ENCODE assay signal across 32 cellular contexts in genomic region chr20:38629979-38630378, GRCh38. TPM values are rescaled to one million over a fixed set of nuclear protein-coding genes. Genes with fewer than 3 reads are reported as not detected.
"Had no signal": no experiment of that assay in that cellular context is flagged by ENCODE, and none has a peak within 500 bp of the region (broad histone marks: within the 10 kb centered on the region; RNA-seq: fewer than 3 reads in every experiment).

No MANE protein-coding gene starts in this region.

- DNase-seq: activated CD4-positive, alpha-beta memory T cell treated with anti-CD3 and anti-CD28 coated beads, Interleukin-2, amount 10 ng/mL, durations not matched to agents 7 days and 5 days; activated CD4-positive, alpha-beta T cell treated with anti-CD3 and anti-CD28 coated beads for 1 hour; activated CD4-positive, alpha-beta T cell treated with anti-CD3 and anti-CD28 coated beads for 36 hours; activated CD4-positive, alpha-beta T cell treated with anti-CD3 and anti-CD28 coated beads for 48 hours; activated CD4-positive, alpha-beta T cell treated with anti-CD3 and anti-CD28 coated beads, Interleukin-2, amount 10 ng/mL, durations not matched to agents 7 days and 5 days; activated CD4-positive, alpha-beta T cell treated with anti-CD3 and anti-CD28 coated beads, Interleukin-2, amount 50 U/mL, for 48 hours; activated CD4-positive, CD25-positive, alpha-beta regulatory T cell; activated CD8-positive, alpha-beta memory T cell treated with anti-CD3 and anti-CD28 coated beads for 24 hours; activated CD8-positive, alpha-beta memory T cell treated with anti-CD3 and anti-CD28 coated beads, Interleukin-2, amount 10 ng/mL, durations not matched to agents 7 days and 5 days; activated CD8-positive, alpha-beta memory T cell treated with anti-CD3 and anti-CD28 coated beads, Interleukin-2, amount 50 U/mL, for 48 hours; activated CD8-positive, alpha-beta T cell treated with anti-CD3 and anti-CD28 coated beads, Interleukin-2, amount 10 ng/mL, durations not matched to agents 7 days and 5 days; activated effector memory CD4-positive, alpha-beta T cell treated with Interleukin-2 at 50 U/mL for 16 hours; activated gamma-delta T cell; activated naive CD4-positive, alpha-beta T cell treated with anti-CD3 and anti-CD28 coated beads, Interleukin-2, amount 10 ng/mL, durations not matched to agents 7 days and 5 days; activated naive CD4-positive, alpha-beta T cell treated with Interleukin-2 at 50 U/mL for 16 hours; activated naive CD8-positive, alpha-beta T cell treated with anti-CD3 and anti-CD28 coated beads, Interleukin-2, amount 10 ng/mL, durations not matched to agents 7 days and 5 days; activated naive CD8-positive, alpha-beta T cell treated with anti-CD3 and anti-CD28 coated beads, Interleukin-2, amount 50 U/mL, for 24 hours; activated T-cell treated with anti-CD3 and anti-CD28 coated beads, Interleukin-2, amount 50 U/mL, for 24 hours; activated T-cell treated with anti-CD3 and anti-CD28 coated beads, Interleukin-2, amount 50 U/mL, for 48 hours; amygdala; anterior cingulate cortex; caudate nucleus; cerebellar nuclear complex; T-helper 2 cell; T-helper 9 cell; WERI-Rb-1 had no signal

- H3K9me3 ChIP-seq: ascending aorta had no signal

- H3K27me3 ChIP-seq: ascending aorta, cardiac muscle cell had no signal

- H3K4me1 ChIP-seq: ascending aorta had no signal

- H3K4me3 ChIP-seq: ascending aorta, cardiac muscle cell had no signal

- H3K27ac ChIP-seq: ascending aorta, cardiac muscle cell, WERI-Rb-1 had no signal

- H3K36me3 ChIP-seq: ascending aorta, cardiac muscle cell, WERI-Rb-1 had no signal

RNA-seq across cellular contexts. Expression of gene ARHGAP40, which starts 28.4 kb away (rescaled TPM):
- total RNA-seq: activated CD4-positive, alpha-beta memory T cell treated with anti-CD3 and anti-CD28 coated beads, Interleukin-2, amount 10 ng/mL, durations not matched to agents 7 days and 5 days; activated CD4-positive, alpha-beta T cell treated with anti-CD3 and anti-CD28 coated beads for 36 hours; activated CD4-positive, alpha-beta T cell treated with anti-CD3 and anti-CD28 coated beads, Interleukin-2, amount 10 ng/mL, durations not matched to agents 7 days and 5 days; activated CD8-positive, alpha-beta memory T cell treated with anti-CD3 and anti-CD28 coated beads, Interleukin-2, amount 10 ng/mL, durations not matched to agents 7 days and 5 days; activated CD8-positive, alpha-beta T cell treated with anti-CD3 and anti-CD28 coated beads, Interleukin-2, amount 10 ng/mL, durations not matched to agents 7 days and 5 days; activated naive CD8-positive, alpha-beta T cell treated with anti-CD3 and anti-CD28 coated beads, Interleukin-2, amount 10 ng/mL, durations not matched to agents 7 days and 5 days; activated T-helper 2 cell treated with anti-CD3 and anti-CD28 coated beads, Interferon-gamma antibody, Interleukin-2, Interleukin-4, amounts not matched to agents 10 μg/mL and 5 μg/mL and 100 μg/mL, durations not matched to agents 14 hours and 24 hours and 36 hours; ascending aorta; cardiac muscle cell; chondrocyte had no signal

RNA-seq across cellular contexts. Expression of gene ADIG, which starts 49.0 kb away (rescaled TPM):
- total RNA-seq: activated CD4-positive, alpha-beta memory T cell treated with anti-CD3 and anti-CD28 coated beads, Interleukin-2, amount 10 ng/mL, durations not matched to agents 7 days and 5 days; activated CD4-positive, alpha-beta T cell treated with anti-CD3 and anti-CD28 coated beads for 36 hours; activated CD4-positive, alpha-beta T cell treated with anti-CD3 and anti-CD28 coated beads, Interleukin-2, amount 10 ng/mL, durations not matched to agents 7 days and 5 days; activated CD8-positive, alpha-beta memory T cell treated with anti-CD3 and anti-CD28 coated beads, Interleukin-2, amount 10 ng/mL, durations not matched to agents 7 days and 5 days; activated CD8-positive, alpha-beta T cell treated with anti-CD3 and anti-CD28 coated beads, Interleukin-2, amount 10 ng/mL, durations not matched to agents 7 days and 5 days; activated naive CD8-positive, alpha-beta T cell treated with anti-CD3 and anti-CD28 coated beads, Interleukin-2, amount 10 ng/mL, durations not matched to agents 7 days and 5 days; activated T-helper 2 cell treated with anti-CD3 and anti-CD28 coated beads, Interferon-gamma antibody, Interleukin-2, Interleukin-4, amounts not matched to agents 10 μg/mL and 5 μg/mL and 100 μg/mL, durations not matched to agents 14 hours and 24 hours and 36 hours; ascending aorta; bronchial epithelial cell; cardiac muscle cell; chondrocyte; WTC11 had no signal
